In genomic region chr15:84690342-84690741, GRCh38 we compare ENCODE assay signal across 1 cellular context.
TF ChIP-seq lines count a peak whose summit lies in the region.

No MANE protein-coding gene starts in this region.

TF ChIP-seq in HCT116, 20 proteins besides CTCF, POLR2A, EP300 and RAD21 (continued from another document):
- TF ChIP-seq REST (IDR thresholded peaks at IDR 0.05; ENCODE audit: low read depth), result no peak
- TF ChIP-seq ATF3 (IDR thresholded peaks at IDR 0.05), result no peak
- no peak for TF ChIP-seq TCF7L2 (IDR thresholded peaks at IDR 0.05; ENCODE audit: borderline replicate concordance, extremely low read depth, insufficient read depth, insufficient read length)
- no peak for TF ChIP-seq CEBPB (IDR thresholded peaks at IDR 0.05; ENCODE audit: low read depth)
- no peak for TF ChIP-seq YY1 (IDR thresholded peaks at IDR 0.05; ENCODE audit: extremely low read depth, insufficient replicate concordance, low read depth, low read length)
- no peak for TF ChIP-seq POLR2AphosphoS5 (IDR thresholded peaks at IDR 0.05; ENCODE audit: low read depth, low read length)
- no peak for TF ChIP-seq ZBTB33 (IDR thresholded peaks at IDR 0.05; ENCODE audit: extremely low read depth, insufficient replicate concordance, low read length)
- no peak for TF ChIP-seq EZH2 (IDR thresholded peaks at IDR 0.05)
- no peak for TF ChIP-seq ZFX (IDR thresholded peaks at IDR 0.05)
- no peak for TF ChIP-seq ZNF274 (IDR thresholded peaks at IDR 0.05; ENCODE audit: low read depth, low read length)
- TF ChIP-seq SRF (IDR thresholded peaks at IDR 0.05; ENCODE audit: low read depth), result no peak
- no peak for TF ChIP-seq EZH2phosphoT487 (IDR thresholded peaks at IDR 0.05; ENCODE audit: borderline replicate concordance)
- TF ChIP-seq CBX3 (IDR thresholded peaks at IDR 0.05; ENCODE audit: low read depth), result no peak
- TF ChIP-seq EGR1 (IDR thresholded peaks at IDR 0.05; ENCODE audit: low read depth), result no peak
- no peak for TF ChIP-seq FOSL1 (IDR thresholded peaks at IDR 0.05; ENCODE audit: low read depth)
- TF ChIP-seq ELF1 (IDR thresholded peaks at IDR 0.05; ENCODE audit: borderline replicate concordance, low read depth), result no peak
- TF ChIP-seq SP1 (IDR thresholded peaks at IDR 0.05; ENCODE audit: low read depth), result no peak
- no peak for TF ChIP-seq MAX (IDR thresholded peaks at IDR 0.05)
